ENCODE assay signal across 1 cellular context in the genomic region with DNA sequence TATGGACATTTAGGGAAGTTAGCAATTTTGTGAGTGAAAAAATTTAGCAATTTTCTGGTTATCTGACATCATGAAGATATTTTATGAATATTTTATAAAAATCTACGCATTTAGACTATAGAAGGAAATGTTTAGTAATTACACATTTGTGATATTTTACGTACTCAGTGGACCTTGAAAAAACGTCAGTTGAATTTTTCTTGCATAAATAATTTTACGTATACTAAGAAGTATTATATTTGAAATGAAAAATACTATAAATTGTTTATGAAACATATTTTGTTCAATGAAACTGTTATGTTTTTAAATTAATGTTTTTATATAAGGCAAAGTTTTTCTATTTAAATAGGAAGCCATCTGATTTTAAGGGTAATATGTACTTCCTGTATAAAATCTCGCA.
TF ChIP-seq lines count a peak whose summit lies in the region.

No MANE protein-coding gene starts in this region.

TF ChIP-seq in K562, 482 proteins besides CTCF, POLR2A, EP300 and RAD21 (continued from another document):
- TF ChIP-seq, protein P1, sequence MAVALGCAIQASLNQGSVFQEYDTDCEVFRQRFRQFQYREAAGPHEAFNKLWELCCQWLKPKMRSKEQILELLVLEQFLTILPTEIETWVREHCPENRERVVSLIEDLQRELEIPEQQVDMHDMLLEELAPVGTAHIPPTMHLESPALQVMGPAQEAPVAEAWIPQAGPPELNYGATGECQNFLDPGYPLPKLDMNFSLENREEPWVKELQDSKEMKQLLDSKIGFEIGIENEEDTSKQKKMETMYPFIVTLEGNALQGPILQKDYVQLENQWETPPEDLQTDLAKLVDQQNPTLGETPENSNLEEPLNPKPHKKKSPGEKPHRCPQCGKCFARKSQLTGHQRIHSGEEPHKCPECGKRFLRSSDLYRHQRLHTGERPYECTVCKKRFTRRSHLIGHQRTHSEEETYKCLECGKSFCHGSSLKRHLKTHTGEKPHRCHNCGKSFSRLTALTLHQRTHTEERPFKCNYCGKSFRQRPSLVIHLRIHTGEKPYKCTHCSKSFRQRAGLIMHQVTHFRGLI (CRISPR knock-in tag; IDR thresholded peaks at IDR 0.05) = 0 out of 2 replicates have a peak, but pooled peaks have one; percentile 56
- TF ChIP-seq, protein P2, sequence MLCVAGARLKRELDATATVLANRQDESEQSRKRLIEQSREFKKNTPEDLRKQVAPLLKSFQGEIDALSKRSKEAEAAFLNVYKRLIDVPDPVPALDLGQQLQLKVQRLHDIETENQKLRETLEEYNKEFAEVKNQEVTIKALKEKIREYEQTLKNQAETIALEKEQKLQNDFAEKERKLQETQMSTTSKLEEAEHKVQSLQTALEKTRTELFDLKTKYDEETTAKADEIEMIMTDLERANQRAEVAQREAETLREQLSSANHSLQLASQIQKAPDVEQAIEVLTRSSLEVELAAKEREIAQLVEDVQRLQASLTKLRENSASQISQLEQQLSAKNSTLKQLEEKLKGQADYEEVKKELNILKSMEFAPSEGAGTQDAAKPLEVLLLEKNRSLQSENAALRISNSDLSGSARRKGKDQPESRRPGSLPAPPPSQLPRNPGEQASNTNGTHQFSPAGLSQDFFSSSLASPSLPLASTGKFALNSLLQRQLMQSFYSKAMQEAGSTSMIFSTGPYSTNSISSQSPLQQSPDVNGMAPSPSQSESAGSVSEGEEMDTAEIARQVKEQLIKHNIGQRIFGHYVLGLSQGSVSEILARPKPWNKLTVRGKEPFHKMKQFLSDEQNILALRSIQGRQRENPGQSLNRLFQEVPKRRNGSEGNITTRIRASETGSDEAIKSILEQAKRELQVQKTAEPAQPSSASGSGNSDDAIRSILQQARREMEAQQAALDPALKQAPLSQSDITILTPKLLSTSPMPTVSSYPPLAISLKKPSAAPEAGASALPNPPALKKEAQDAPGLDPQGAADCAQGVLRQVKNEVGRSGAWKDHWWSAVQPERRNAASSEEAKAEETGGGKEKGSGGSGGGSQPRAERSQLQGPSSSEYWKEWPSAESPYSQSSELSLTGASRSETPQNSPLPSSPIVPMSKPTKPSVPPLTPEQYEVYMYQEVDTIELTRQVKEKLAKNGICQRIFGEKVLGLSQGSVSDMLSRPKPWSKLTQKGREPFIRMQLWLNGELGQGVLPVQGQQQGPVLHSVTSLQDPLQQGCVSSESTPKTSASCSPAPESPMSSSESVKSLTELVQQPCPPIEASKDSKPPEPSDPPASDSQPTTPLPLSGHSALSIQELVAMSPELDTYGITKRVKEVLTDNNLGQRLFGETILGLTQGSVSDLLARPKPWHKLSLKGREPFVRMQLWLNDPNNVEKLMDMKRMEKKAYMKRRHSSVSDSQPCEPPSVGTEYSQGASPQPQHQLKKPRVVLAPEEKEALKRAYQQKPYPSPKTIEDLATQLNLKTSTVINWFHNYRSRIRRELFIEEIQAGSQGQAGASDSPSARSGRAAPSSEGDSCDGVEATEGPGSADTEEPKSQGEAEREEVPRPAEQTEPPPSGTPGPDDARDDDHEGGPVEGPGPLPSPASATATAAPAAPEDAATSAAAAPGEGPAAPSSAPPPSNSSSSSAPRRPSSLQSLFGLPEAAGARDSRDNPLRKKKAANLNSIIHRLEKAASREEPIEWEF (CRISPR knock-in tag; IDR thresholded peaks at IDR 0.05) = no peak
- no peak for TF ChIP-seq HDAC8 (tag; IDR thresholded peaks at IDR 0.05)
- no peak for TF ChIP-seq ZBTB12 (CRISPR knock-in tag; IDR thresholded peaks at IDR 0.05)
- TF ChIP-seq NCOA2 (IDR thresholded peaks at IDR 0.05; ENCODE audit: partially characterized antibody in 2 of 2) = no peak
TF ChIP-seq in K562: peak in this region for 5.
